ENCODE assay signal across 15 cellular contexts in the genomic region with DNA sequence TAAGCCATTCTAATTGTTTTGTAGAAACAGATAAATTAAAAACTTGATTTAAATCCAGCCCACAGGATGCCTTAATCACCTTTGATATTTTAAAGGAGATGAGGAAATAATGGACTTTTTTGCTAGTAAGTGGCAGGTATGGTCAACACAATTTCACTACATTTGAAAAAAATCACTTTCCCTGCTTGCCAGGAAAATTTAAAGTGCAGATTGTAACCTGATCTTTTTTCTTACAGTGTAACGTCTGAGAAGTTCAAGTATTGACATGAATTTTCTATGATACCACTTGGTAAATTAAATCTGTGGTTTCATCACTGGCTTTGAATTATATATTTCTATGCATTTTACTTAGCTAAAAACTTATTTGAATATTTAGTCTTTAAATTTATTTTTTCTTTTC.
DNase-seq lines count a peak whose midpoint lies in the region; ATAC-seq and TF ChIP-seq lines count a peak whose summit lies in the region.
"Had no signal": no experiment of that assay in that cellular context is flagged by ENCODE, and none has a peak within 500 bp of the region (broad histone marks: within the 10 kb centered on the region; RNA-seq: fewer than 3 reads in every experiment).

No MANE protein-coding gene starts in this region.

- peaks cover 29% of the 10 kb centered on the region for H3K27me3 Mint-ChIP-seq in T-helper 2 cell treated with Interferon-gamma antibody and Interleukin-4, amounts not matched to agents 5 μg/mL and 100 μg/mL, for 36 hours (ENCODE audit: low read depth)
- H3K27me3 Mint-ChIP-seq: activated T-helper 17 cell treated with anti-CD3 and anti-CD28 coated beads, Interleukin-2, amount 50 U/mL, for 72 hours had no signal

- H3K27me3 ChIP-seq in A673 (replicated peaks; ENCODE audit: insufficient read depth, low read depth, low read length, poor library complexity) (no peaks in the 10 kb centered on the region), muscle layer of duodenum (ENCODE audit: low read depth, low read length) (no peaks in the 10 kb centered on the region)
- H3K27me3 ChIP-seq: vagina had no signal

- H3K4me1 ChIP-seq in A673 (ENCODE audit: insufficient read depth, low read length, poor library complexity, severe bottlenecking), result peaks cover 72% of the 10 kb centered on the region
- peaks cover 0 to 28% of the 10 kb centered on the region in 2 donors for H3K4me1 ChIP-seq in muscle layer of duodenum (ENCODE audit: control insufficient read depth in 1 of 2, insufficient read depth in 2 of 2, low read length in 2 of 2)
- H3K4me1 ChIP-seq: parathyroid adenoma had no signal

- TF ChIP-seq CTCF in A673 (conservative IDR thresholded peaks at IDR 0.05; ENCODE audit: low read depth, low read length), result no peak
- TF ChIP-seq CTCF in choroid plexus epithelial cell (conservative IDR thresholded peaks at IDR 0.05; ENCODE audit: low read depth, low read length), result no peak

- H3K27ac ChIP-seq in A673 (ENCODE audit: low read depth, low read length, poor library complexity, severe bottlenecking), result peak overlapping the region; percentile 78
- peak overlapping the region; percentile 1 for H3K27ac ChIP-seq in muscle layer of duodenum (ENCODE audit: low read length)
- H3K27ac ChIP-seq: parathyroid adenoma had no signal

- no peaks in the 10 kb centered on the region for H3K4me1 Mint-ChIP-seq in T-helper 2 cell treated with Interferon-gamma antibody and Interleukin-4, amounts not matched to agents 5 μg/mL and 100 μg/mL, for 36 hours (ENCODE audit: low read depth)
- H3K4me1 Mint-ChIP-seq: activated CD4-positive, alpha-beta memory T cell treated with anti-CD3 and anti-CD28 coated beads, Interleukin-2, amount 10 ng/mL, durations not matched to agents 7 days and 5 days; activated T-helper 17 cell treated with anti-CD3 and anti-CD28 coated beads, Interleukin-2, amount 50 U/mL, for 72 hours had no signal

- H3K4me3 ChIP-seq in A673 (ENCODE audit: low read depth, low read length, poor library complexity, severe bottlenecking), result peak overlapping the region; percentile 41
- peak overlapping the region; percentile 43 for H3K4me3 ChIP-seq in choroid plexus epithelial cell (ENCODE audit: low read depth, low read length)
- H3K4me3 ChIP-seq in muscle layer of duodenum (ENCODE audit: low read depth in 1 of 2, low read length in 2 of 2), result peak overlapping the region; percentile 5 to 12
- H3K4me3 ChIP-seq: vagina had no signal

- H3K36me3 Mint-ChIP-seq in T-helper 2 cell treated with Interferon-gamma antibody and Interleukin-4, amounts not matched to agents 5 μg/mL and 100 μg/mL, for 36 hours (ENCODE audit: low read depth), result no peaks in the 10 kb centered on the region
- H3K36me3 Mint-ChIP-seq: stimulated activated effector memory CD8-positive, alpha-beta T cell treated with anti-CD3 and anti-CD28 coated beads, Interleukin-12 subunit alpha, Interleukin-12 subunit beta, amount 100 ng/mL, for 72 hours had no signal

- POLR2A ChIA-PET in A673 (lab: Charles Lee; ENCODE audit: low non-redundant PET), result interaction anchor here (0.5 kb wide), 1 partner anchor 1040 kb away, joined by 4 read pairs; no protein-coding TSS in a partner anchor

- H3K9me3 ChIP-seq in A673 (ENCODE audit: low read depth, low read length, poor library complexity, severe bottlenecking) (no peaks in the 10 kb centered on the region), muscle layer of duodenum (ENCODE audit: control insufficient read depth in 1 of 2, low read length in 2 of 2) (no peaks in the 10 kb centered on the region)
- H3K9me3 ChIP-seq: vagina had no signal

- H3K4me3 Mint-ChIP-seq in T-helper 2 cell treated with Interferon-gamma antibody and Interleukin-4, amounts not matched to agents 5 μg/mL and 100 μg/mL, for 36 hours, result no peak overlapping the region
- H3K4me3 Mint-ChIP-seq: activated CD4-positive, alpha-beta memory T cell treated with anti-CD3 and anti-CD28 coated beads, Interleukin-2, amount 10 ng/mL, durations not matched to agents 7 days and 5 days; activated T-helper 17 cell treated with anti-CD3 and anti-CD28 coated beads, Interleukin-2, amount 50 U/mL, for 72 hours; stimulated activated effector memory CD8-positive, alpha-beta T cell treated with anti-CD3 and anti-CD28 coated beads, Interleukin-12 subunit alpha, Interleukin-12 subunit beta, amount 100 ng/mL, for 72 hours had no signal

- H3K9me3 Mint-ChIP-seq in T-helper 2 cell treated with Interferon-gamma antibody and Interleukin-4, amounts not matched to agents 5 μg/mL and 100 μg/mL, for 36 hours, result no peaks in the 10 kb centered on the region
- H3K9me3 Mint-ChIP-seq: activated CD4-positive, alpha-beta memory T cell treated with anti-CD3 and anti-CD28 coated beads, Interleukin-2, amount 10 ng/mL, durations not matched to agents 7 days and 5 days; activated T-helper 17 cell treated with anti-CD3 and anti-CD28 coated beads, Interleukin-2, amount 50 U/mL, for 72 hours; stimulated activated effector memory CD8-positive, alpha-beta T cell treated with anti-CD3 and anti-CD28 coated beads, Interleukin-12 subunit alpha, Interleukin-12 subunit beta, amount 100 ng/mL, for 72 hours had no signal

- intact Hi-C loops in A673 (cut with micrococcal nuclease; ENCODE audit: unreplicated experiment), result loop anchor here (5.0 kb wide), 1 partner anchor 64 kb away; a partner anchor contains a TSS

- H3K27ac Mint-ChIP-seq in T-helper 2 cell treated with Interferon-gamma antibody and Interleukin-4, amounts not matched to agents 5 μg/mL and 100 μg/mL, for 36 hours, result no peak overlapping the region
- H3K27ac Mint-ChIP-seq: activated CD4-positive, alpha-beta memory T cell treated with anti-CD3 and anti-CD28 coated beads, Interleukin-2, amount 10 ng/mL, durations not matched to agents 7 days and 5 days; activated T-helper 17 cell treated with anti-CD3 and anti-CD28 coated beads, Interleukin-2, amount 50 U/mL, for 72 hours; stimulated activated effector memory CD8-positive, alpha-beta T cell treated with anti-CD3 and anti-CD28 coated beads, Interleukin-12 subunit alpha, Interleukin-12 subunit beta, amount 100 ng/mL, for 72 hours had no signal

- CTCF ChIA-PET in A673 (lab: Charles Lee), result no interaction called here

- BruUV-seq in A673 (replicated peaks; lab: Mats Ljungman, UMichigan), result no TSS peak

- DNase-seq in A673 (ENCODE audit: low spot score), result no peak
- peak; percentile 75 for DNase-seq in NCI-H1105 treated with DMSO at 0.1 percent for 48 hours (lab: John Stamatoyannopoulos, UW)
- DNase-seq in choroid plexus epithelial cell (ENCODE audit: low read depth), result peak; percentile 49
- no peak for DNase-seq in T-helper 2 cell treated with Interferon-gamma antibody and Interleukin-4, amounts not matched to agents 5 μg/mL and 100 μg/mL, for 36 hours (ENCODE audit: low spot score)
- DNase-seq: activated CD4-positive, alpha-beta memory T cell treated with anti-CD3 and anti-CD28 coated beads, Interleukin-2, amount 10 ng/mL, durations not matched to agents 7 days and 5 days; AML-193; stimulated activated CD4-positive, alpha-beta T cell treated with anti-CD3 and anti-CD28 coated beads, Interleukin-4, amount 100 ng/mL, for 1 hour had no signal

- no peak for ATAC-seq in esophagus mucosa
- ATAC-seq in GM18517 (IDR thresholded peaks at IDR 0.05; ENCODE audit: unreplicated experiment), result no peak
- ATAC-seq in GM21786 (IDR thresholded peaks at IDR 0.05; ENCODE audit: unreplicated experiment), result no peak
- ATAC-seq: activated T-helper 17 cell treated with anti-CD3 and anti-CD28 coated beads, Interleukin-2, amount 50 U/mL, for 72 hours; stimulated activated effector memory CD8-positive, alpha-beta T cell treated with anti-CD3 and anti-CD28 coated beads, Interleukin-12 subunit alpha, Interleukin-12 subunit beta, amount 100 ng/mL, for 72 hours had no signal

- no peaks in the 10 kb centered on the region for H3K36me3 ChIP-seq in A673 (ENCODE audit: insufficient read depth, low read length, poor library complexity, severe bottlenecking)
- peaks cover 0 to 4% of the 10 kb centered on the region in 2 donors for H3K36me3 ChIP-seq in muscle layer of duodenum (ENCODE audit: control insufficient read depth in 1 of 2, insufficient read depth in 2 of 2, low read length in 2 of 2)
- H3K36me3 ChIP-seq: vagina had no signal

Comparison
In these comparisons a context has a peak if more than half of its experiments do, and no peak if none do; other contexts are left out.
1. DNase-seq: peak in NCI-H1105 treated with DMSO at 0.1 percent for 48 hours (single experiment) and choroid plexus epithelial cell (single experiment); none in A673 (single experiment) and T-helper 2 cell treated with Interferon-gamma antibody and Interleukin-4, amounts not matched to agents 5 μg/mL and 100 μg/mL, for 36 hours (single experiment).
2. Peak in every context shown above with its lines, with median percentiles within 50 percentile points of each other: H3K4me3 ChIP-seq.